In the genomic region with DNA sequence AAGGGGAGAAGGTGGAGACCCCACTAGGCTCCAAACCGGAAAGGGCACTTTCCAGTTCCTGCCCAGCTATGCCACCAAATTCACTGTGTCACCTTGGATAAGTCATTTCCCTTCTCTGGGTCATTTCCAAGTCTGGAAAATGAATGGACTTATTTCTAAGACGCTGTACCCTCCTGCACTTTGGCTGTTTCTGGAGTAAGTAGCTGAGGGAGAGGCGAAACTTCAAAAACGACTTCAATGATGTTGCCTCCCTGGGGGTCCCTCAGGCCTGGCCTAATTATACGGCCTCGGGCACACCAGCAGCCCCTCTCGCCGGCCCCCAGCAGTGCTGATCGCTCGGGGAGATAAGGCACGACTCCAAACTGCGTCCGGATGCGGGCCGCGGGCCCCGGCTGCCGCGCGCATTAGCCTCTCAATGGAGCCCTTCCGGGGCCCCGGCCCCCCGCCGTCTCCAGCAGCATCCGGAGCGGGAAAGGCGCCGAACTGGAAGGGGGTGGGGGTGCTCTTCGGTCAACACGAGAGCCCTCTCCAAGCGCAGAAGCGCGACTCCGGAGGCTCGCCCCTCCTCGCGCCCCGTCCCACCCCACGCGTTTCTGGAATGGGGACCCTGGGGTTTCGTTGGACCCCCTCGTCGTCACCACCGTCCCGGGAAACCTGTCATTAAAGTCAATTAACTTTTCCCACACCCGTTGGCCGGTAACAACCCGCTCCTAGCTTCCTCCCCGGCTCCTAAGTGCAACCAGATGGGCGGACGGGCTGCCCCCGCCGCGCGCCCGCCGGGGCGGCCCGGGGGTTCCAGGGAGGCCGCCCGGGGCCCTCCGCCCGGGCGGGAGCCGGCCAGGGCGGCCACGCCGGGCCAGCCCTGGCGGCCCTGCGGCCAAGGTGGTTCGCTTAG, we compare ENCODE assay signal across 8 cellular contexts. TPM values are rescaled to one million over a fixed set of nuclear protein-coding genes. Genes with fewer than 3 reads are reported as not detected.
DNase-seq lines count a peak whose midpoint lies in the region; ATAC-seq and TF ChIP-seq lines count a peak whose summit lies in the region.

No MANE protein-coding gene starts in this region.

- peak; percentile 40 for DNase-seq in activated CD4-positive, CD25-positive, alpha-beta regulatory T cell treated with anti-CD3 and anti-CD28 coated beads, Interleukin-2, amount 50 U/mL, for 72 hours
- peak; percentile 78 for DNase-seq in NCI-H2196 treated with DMSO at 0.1 percent for 48 hours (lab: John Stamatoyannopoulos, UW; ENCODE audit: unreplicated experiment)
- DNase-seq in activated naive CD8-positive, alpha-beta T cell treated with anti-CD3 and anti-CD28 coated beads for 36 hours, result peak; percentile 30
- peak; percentile 68 for DNase-seq in left ventricle myocardium inferior
- peak; percentile 60 for DNase-seq in renal cortical epithelial cell (ENCODE audit: low read depth)
- no peak for DNase-seq in MG63

- H3K4me1 ChIP-seq in left ventricle myocardium inferior, result peaks cover 78% of the 10 kb centered on the region

- ATAC-seq in activated CD4-positive, CD25-positive, alpha-beta regulatory T cell treated with anti-CD3 and anti-CD28 coated beads, Interleukin-2, amount 50 U/mL, for 24 hours, result no peak
- ATAC-seq in HG03571 (IDR thresholded peaks at IDR 0.05; ENCODE audit: unreplicated experiment), result no peak

- H3K4me1 Mint-ChIP-seq in activated naive CD8-positive, alpha-beta T cell treated with anti-CD3 and anti-CD28 coated beads for 36 hours, result peaks cover 32% of the 10 kb centered on the region

- H3K9me3 ChIP-seq in left ventricle myocardium inferior (replicated peaks) (no peaks in the 10 kb centered on the region), MG63 (no peaks in the 10 kb centered on the region)

- no peaks in the 10 kb centered on the region for H3K9me3 Mint-ChIP-seq in activated naive CD8-positive, alpha-beta T cell treated with anti-CD3 and anti-CD28 coated beads for 36 hours

- peaks cover 58% of the 10 kb centered on the region for H3K27me3 Mint-ChIP-seq in activated naive CD8-positive, alpha-beta T cell treated with anti-CD3 and anti-CD28 coated beads for 36 hours

- intact Hi-C loops in left ventricle myocardium inferior (cut with micrococcal nuclease), result loop anchor here (5.0 kb wide), 1 partner anchor 127 kb away; no protein-coding TSS in a partner anchor

- H3K4me3 ChIP-seq in left ventricle myocardium inferior (peak overlapping the region; percentile 63), MG63 (no peak overlapping the region)

- H3K36me3 Mint-ChIP-seq in activated naive CD8-positive, alpha-beta T cell treated with anti-CD3 and anti-CD28 coated beads for 36 hours, result no peaks in the 10 kb centered on the region

- no peak overlapping the region for H3K27ac Mint-ChIP-seq in activated naive CD8-positive, alpha-beta T cell treated with anti-CD3 and anti-CD28 coated beads for 36 hours

- H3K27me3 ChIP-seq in left ventricle myocardium inferior (ENCODE audit: low read depth) (no peaks in the 10 kb centered on the region), MG63 (no peaks in the 10 kb centered on the region)

- H3K27ac ChIP-seq in left ventricle myocardium inferior (replicated peaks), result peak overlapping the region; percentile 99

- no peak for TF ChIP-seq CTCF in left ventricle myocardium inferior (IDR thresholded peaks at IDR 0.05; ENCODE audit: borderline replicate concordance)

- no peaks in the 10 kb centered on the region for H3K36me3 ChIP-seq in left ventricle myocardium inferior
- H3K36me3 ChIP-seq in MG63, result peaks cover 5% of the 10 kb centered on the region; the same call in 1 of the 2 replicates

- H3K4me3 Mint-ChIP-seq in activated naive CD8-positive, alpha-beta T cell treated with anti-CD3 and anti-CD28 coated beads for 36 hours, result peak overlapping the region; percentile 42

RNA-seq across cellular contexts. Expression of gene HES1, which starts 4.8 kb away (rescaled TPM):
- under 1 TPM in 1 of 2 experiments, not detected in 1; 0.14 TPM for total RNA-seq in activated naive CD8-positive, alpha-beta T cell treated with anti-CD3 and anti-CD28 coated beads for 36 hours
- total RNA-seq in left ventricle myocardium inferior (13.4 TPM), renal cortical epithelial cell (9.4 and 18.6 TPM in 2 replicates)
- 17.7 and 19.3 TPM in 2 replicates for total RNA-seq in MG63 (2014; rRNA removed; shearing (Covaris generic); ENCODE audit: low replicate concordance)
